ENCODE assay signal across 8 cellular contexts in genomic region chr2:9844581-9844980, GRCh38. TPM values are rescaled to one million over a fixed set of nuclear protein-coding genes. Genes with fewer than 3 reads are reported as not detected.
DNase-seq lines count a peak whose midpoint lies in the region; ATAC-seq, FAIRE-seq and TF ChIP-seq lines count a peak whose summit lies in the region.

No MANE protein-coding gene starts in this region.

- H3K4me1 ChIP-seq in naive thymus-derived CD4-positive, alpha-beta T cell (ENCODE audit: control insufficient read depth in 2 of 2, insufficient read depth in 2 of 2, low read length in 2 of 2) = peaks cover 11 to 13% of the 10 kb centered on the region in 2 donors

- POLR2A ChIA-PET in naive thymus-derived CD4-positive, alpha-beta T cell (lab: Charles Lee) = interaction anchor here (0.7 kb wide), 1 partner anchor 420 kb away, joined by 3 read pairs; no protein-coding TSS in a partner anchor

- peaks cover 34% of the 10 kb centered on the region for H3K4me1 Mint-ChIP-seq in activated CD4-positive, alpha-beta T cell treated with anti-CD3 and anti-CD28 coated beads, Interleukin-2, amount 10 ng/mL, durations not matched to agents 24 days and 14 days
- peaks cover 25 to 56% (median 50%) of the 10 kb centered on the region in 7 donors for H3K4me1 Mint-ChIP-seq in naive thymus-derived CD4-positive, alpha-beta T cell

- H3K36me3 ChIP-seq in brain microvascular endothelial cell (replicated peaks) = peaks cover 6% of the 10 kb centered on the region
- H3K36me3 ChIP-seq in naive thymus-derived CD4-positive, alpha-beta T cell (ENCODE audit: control insufficient read depth in 2 of 3, insufficient read depth in 3 of 3, low read length in 3 of 3) = peaks cover 2 to 5% (median 5%) of the 10 kb centered on the region in 3 experiments

- no peak overlapping the region for H3K27ac ChIP-seq in brain microvascular endothelial cell
- H3K27ac ChIP-seq in naive thymus-derived CD4-positive, alpha-beta T cell (ENCODE audit: low read depth, low read length) = no peak overlapping the region

- peak overlapping the region; percentile 92 for H3K4me3 Mint-ChIP-seq in activated CD4-positive, alpha-beta T cell treated with anti-CD3 and anti-CD28 coated beads, Interleukin-2, amount 10 ng/mL, durations not matched to agents 24 days and 14 days
- peak overlapping the region; percentile 89 to 95 (median 93) for H3K4me3 Mint-ChIP-seq in naive thymus-derived CD4-positive, alpha-beta T cell

- no peaks in the 10 kb centered on the region for H3K9me3 Mint-ChIP-seq in activated CD4-positive, alpha-beta T cell treated with anti-CD3 and anti-CD28 coated beads, Interleukin-2, amount 10 ng/mL, durations not matched to agents 24 days and 14 days
- H3K9me3 Mint-ChIP-seq in naive thymus-derived CD4-positive, alpha-beta T cell = peaks cover 0 to 1% (median 0%) of the 10 kb centered on the region in 11 donors

- FAIRE-seq in RCC 7860 (lab: Jason Lieb, UNC) = no peak

- H3K27ac Mint-ChIP-seq in activated CD4-positive, alpha-beta T cell treated with anti-CD3 and anti-CD28 coated beads, Interleukin-2, amount 10 ng/mL, durations not matched to agents 24 days and 14 days = peak overlapping the region; percentile 92
- peak overlapping the region in 7 of 9 donors; percentile 46 to 97 (median 88) for H3K27ac Mint-ChIP-seq in naive thymus-derived CD4-positive, alpha-beta T cell

- H3K36me3 Mint-ChIP-seq in activated CD4-positive, alpha-beta T cell treated with anti-CD3 and anti-CD28 coated beads, Interleukin-2, amount 10 ng/mL, durations not matched to agents 24 days and 14 days (ENCODE audit: low read depth) = peaks cover 26% of the 10 kb centered on the region
- peaks cover 0 to 34% (median 15%) of the 10 kb centered on the region in 5 donors for H3K36me3 Mint-ChIP-seq in naive thymus-derived CD4-positive, alpha-beta T cell

- intact Hi-C loops in activated CD4-positive, alpha-beta T cell treated with anti-CD3 and anti-CD28 coated beads, Interleukin-2, amount 10 ng/mL, durations not matched to agents 24 days and 14 days (cut with micrococcal nuclease) = loop anchor here (1.0 to 2.0 kb wide), 2 partner anchors 58 to 276 kb away; no protein-coding TSS in a partner anchor
- intact Hi-C loops in naive thymus-derived CD4-positive, alpha-beta T cell (cut with micrococcal nuclease) = loop anchor here (5.0 to 10.0 kb wide), 4 partner anchors 62 to 1310 kb away; partner anchors contain the start of genes HPCAL1 (in 2 of the 2), RRM2 (in 1 of the 2) and SLC66A3 (in 1 of the 2)

- DNase-seq in activated CD4-positive, alpha-beta T cell treated with anti-CD3 and anti-CD28 coated beads, Interleukin-2, amount 10 ng/mL, durations not matched to agents 24 days and 14 days = no peak
- no peak for DNase-seq in activated CD4-positive, alpha-beta T cell treated with anti-CD3 and anti-CD28 coated beads for 4 hours
- no peak for DNase-seq in LNCaP clone FGC (ENCODE audit: low read depth)
- DNase-seq in brain microvascular endothelial cell = no peak
- no peak for DNase-seq in naive thymus-derived CD4-positive, alpha-beta T cell
- DNase-seq in epidermal melanocyte (ENCODE audit: insufficient read length, low spot score) = no peak
- no peak for DNase-seq in stimulated activated CD4-positive, alpha-beta T cell treated with anti-CD3 and anti-CD28 coated beads, Interleukin-15, amount 100 ng/mL, for 24 hours
- DNase-seq in RCC 7860 (ENCODE audit: low spot score) = no peak

- no peaks in the 10 kb centered on the region for H3K9me3 ChIP-seq in naive thymus-derived CD4-positive, alpha-beta T cell (ENCODE audit: control insufficient read depth in 2 of 3, low read length in 3 of 3)

- H3K4me3 ChIP-seq in LNCaP clone FGC (ENCODE audit: low read depth, low read length) (peak overlapping the region; percentile 79), brain microvascular endothelial cell (ENCODE audit: low read depth, low read length) (peak overlapping the region; percentile 75)
- H3K4me3 ChIP-seq in naive thymus-derived CD4-positive, alpha-beta T cell (ENCODE audit: low read length) = peak overlapping the region; percentile 85

- TF ChIP-seq CTCF in LNCaP clone FGC (IDR thresholded peaks at IDR 0.05; ENCODE audit: control insufficient read depth, extremely low read depth, insufficient read depth) (no peak), brain microvascular endothelial cell (IDR thresholded peaks at IDR 0.05; ENCODE audit: low read depth, low read length, missing control alignments) (no peak)

- no peaks in the 10 kb centered on the region for H3K27me3 Mint-ChIP-seq in activated CD4-positive, alpha-beta T cell treated with anti-CD3 and anti-CD28 coated beads, Interleukin-2, amount 10 ng/mL, durations not matched to agents 24 days and 14 days
- H3K27me3 Mint-ChIP-seq in naive thymus-derived CD4-positive, alpha-beta T cell = peaks cover 0 to 3% (median 0%) of the 10 kb centered on the region in 5 donors

- ATAC-seq in naive thymus-derived CD4-positive, alpha-beta T cell = no peak

- in situ Hi-C loops in brain microvascular endothelial cell (cut with HindIII; ENCODE audit: low pct_ligation_motif_present, low sequenced_read_pairs) = no loop called here

- CTCF ChIA-PET in naive thymus-derived CD4-positive, alpha-beta T cell (lab: Charles Lee) = interaction anchor here (0.6 to 0.7 kb wide), 2 partner anchors 31 to 164 kb away, joined by 3 read pairs; no protein-coding TSS in a partner anchor

- no peaks in the 10 kb centered on the region for H3K27me3 ChIP-seq in brain microvascular endothelial cell (replicated peaks)
- H3K27me3 ChIP-seq in naive thymus-derived CD4-positive, alpha-beta T cell (ENCODE audit: control insufficient read depth in 2 of 2, insufficient read depth in 2 of 2, low read length in 2 of 2) = no peaks in the 10 kb centered on the region

RNA-seq across cellular contexts. Expression of gene TAF1B, which starts 1.3 kb away (rescaled TPM):
- total RNA-seq in activated CD4-positive, alpha-beta T cell treated with anti-CD3 and anti-CD28 coated beads, Interleukin-2, amount 10 ng/mL, durations not matched to agents 24 days and 14 days = 21.9 and 22.7 TPM in 2 replicates
- total RNA-seq in naive thymus-derived CD4-positive, alpha-beta T cell = 10 to 100 TPM in 4 of 5 experiments, 1 to 10 TPM in 1; 9.2 to 28.2 (median 20.9) TPM
- 1 to 10 TPM; 7.2 to 8.6 TPM for polyA plus RNA-seq in naive thymus-derived CD4-positive, alpha-beta T cell
